ENCODE assay signal across 8 cellular contexts in genomic region chr2:173159794-173160463, GRCh38.
DNase-seq lines count a peak whose midpoint lies in the region; ATAC-seq, FAIRE-seq and TF ChIP-seq lines count a peak whose summit lies in the region.

No MANE protein-coding gene starts in this region.

- H3K4me1 ChIP-seq in GM23248 (ENCODE audit: insufficient read depth), result peaks cover 33% of the 10 kb centered on the region

- H3K27me3 ChIP-seq in GM23248 (replicated peaks; ENCODE audit: insufficient read depth), result no peaks in the 10 kb centered on the region

- in situ Hi-C loops in GM23248 (cut with MboI), result no loop called here

- H3K9ac ChIP-seq in GM23248, result peak overlapping the region; percentile 71

- H3K9me2 ChIP-seq in GM23248 (ENCODE audit: insufficient read depth), result peaks cover 7% of the 10 kb centered on the region; the same call in 1 of the 2 replicates

- H4K20me1 ChIP-seq in GM23248 (ENCODE audit: insufficient read depth), result no peaks in the 10 kb centered on the region

- H3K4me2 ChIP-seq in GM23248 (ENCODE audit: unreplicated experiment), result peak overlapping the region; percentile 83

- ATAC-seq in HG02870 (IDR thresholded peaks at IDR 0.05; ENCODE audit: unreplicated experiment) (no peak), HG02885 (IDR thresholded peaks at IDR 0.05; ENCODE audit: poor library complexity, unreplicated experiment) (no peak)

- H3K79me2 ChIP-seq in GM23248 (ENCODE audit: insufficient read depth), result peaks cover 90% of the 10 kb centered on the region

- peak overlapping the region; percentile 72 for H2AFZ ChIP-seq in GM23248

- no peaks in the 10 kb centered on the region for H3K9me3 ChIP-seq in GM23248 (ENCODE audit: low read depth)

- H3F3A ChIP-seq in GM23248 (ENCODE audit: insufficient read depth), result peaks cover 30% of the 10 kb centered on the region

- H3K36me3 ChIP-seq in GM23248 (ENCODE audit: low read depth), result no peaks in the 10 kb centered on the region

- FAIRE-seq in RCC 7860 (lab: Jason Lieb, UNC), result peak; percentile 89

- TF ChIP-seq CTCF in foreskin fibroblast (IDR thresholded peaks at IDR 0.05; ENCODE audit: low read depth, low read length), result no peak

- H3K27ac ChIP-seq in GM23248, result peak overlapping the region; percentile 90

- H3K4me3 ChIP-seq in GM23248, result peak overlapping the region; percentile 56
- peak overlapping the region in 1 of 2 donors; percentile 11 for H3K4me3 ChIP-seq in foreskin fibroblast (ENCODE audit: low read depth in 1 of 2, low read length in 2 of 2)

- 0% methylated on average over 1 of the region's 1 CpG for WGBS in GM23248 (ENCODE audit: low coverage in 1 of 2, low lambda C conversion rate in 2 of 2, missing lambda C conversion rate in 2 of 2), 2 experiments

- DNase-seq in GM23248, result peak; percentile 99
- DNase-seq in RCC 7860 (ENCODE audit: low spot score), result peak; percentile 85
- DNase-seq in foreskin fibroblast, result peak; percentile 97 to 98
- DNase-seq in renal cortical epithelial cell (ENCODE audit: low read depth), result peak; percentile 99
- no peak for DNase-seq in NCI-H1092 (lab: John Stamatoyannopoulos, UW)
- DNase-seq in OCI-M2 (lab: John Stamatoyannopoulos, UW; ENCODE audit: unreplicated experiment), result no peak

Comparison
In these comparisons a context has a peak if more than half of its experiments do, and no peak if none do; other contexts are left out.
1. DNase-seq: peak in GM23248 (single experiment), RCC 7860 (single experiment), foreskin fibroblast (2 of 2) and renal cortical epithelial cell (single experiment); none in NCI-H1092 (single experiment) and OCI-M2 (single experiment).